ENCODE assay signal across 1 cellular context in genomic region chr10:79322616-79323566, GRCh38.
TF ChIP-seq lines count a peak whose summit lies in the region.

No MANE protein-coding gene starts in this region.

TF ChIP-seq in PFSK-1, 5 proteins besides CTCF, POLR2A, EP300 and RAD21 (continued from another document):
- no peak for TF ChIP-seq POLR2AphosphoS5 (IDR thresholded peaks at IDR 0.05; ENCODE audit: low read depth, low read length)
- no peak for TF ChIP-seq SIN3A (IDR thresholded peaks at IDR 0.05; ENCODE audit: borderline replicate concordance, insufficient read depth, low read length)
- peak; percentile 14 for TF ChIP-seq FOXP2 (optimal IDR thresholded peaks at IDR 0.05; ENCODE audit: borderline replicate concordance, extremely low read depth, extremely low read length, insufficient read depth)
